8 cellular contexts compared by ENCODE assay signal in the genomic region with DNA sequence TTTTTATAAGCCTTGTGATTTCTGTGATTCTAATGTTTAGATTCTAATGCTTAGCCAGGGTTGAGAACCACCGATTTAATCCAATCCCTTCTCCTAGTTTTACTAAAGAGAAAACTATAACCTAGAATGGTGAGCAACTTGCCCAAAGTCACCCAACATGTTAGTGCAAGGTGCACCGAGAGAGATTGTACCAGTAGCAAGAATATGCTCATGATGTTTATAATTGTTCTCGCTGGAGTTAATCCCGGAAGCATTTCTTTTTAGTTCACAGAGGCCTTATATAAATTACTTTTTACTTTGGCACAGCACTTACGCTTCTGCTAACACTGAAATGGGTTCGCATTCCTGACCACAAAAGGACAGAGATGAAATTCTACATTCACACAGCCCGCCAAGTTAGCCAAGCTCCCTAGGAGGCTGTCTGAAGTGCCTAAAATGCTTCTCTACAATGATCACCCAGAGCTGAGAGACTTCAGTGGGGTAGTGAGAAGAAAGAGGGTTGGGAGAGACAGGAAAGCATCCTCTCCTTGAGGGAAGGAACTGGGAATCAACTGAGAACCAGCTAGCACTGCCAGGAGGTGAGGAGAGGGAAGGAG. TPM values are rescaled to one million over a fixed set of nuclear protein-coding genes. Genes with fewer than 3 reads are reported as not detected.
DNase-seq lines count a peak whose midpoint lies in the region; ATAC-seq and TF ChIP-seq lines count a peak whose summit lies in the region.

No MANE protein-coding gene starts in this region.

- H2BK5ac ChIP-seq in trophoblast cell (ENCODE audit: low read depth, low read length, poor library complexity) = no peak overlapping the region

- H3K23ac ChIP-seq in trophoblast cell (ENCODE audit: low read length) = no peak overlapping the region

- H4K20me1 ChIP-seq in PC-9 (ENCODE audit: insufficient read depth) = no peaks in the 10 kb centered on the region

- H3K27me3 ChIP-seq in PC-9 (ENCODE audit: insufficient read depth, low read depth) (peaks cover 19% of the 10 kb centered on the region; the same call in 1 of the 2 replicates), trophoblast cell (ENCODE audit: insufficient read depth, low read length) (no peaks in the 10 kb centered on the region)

- no peak for TF ChIP-seq CTCF in PC-9 (conservative IDR thresholded peaks at IDR 0.05)

- H3K27ac ChIP-seq in PC-9 (peak overlapping the region; percentile 87; the same call in 1 of the 2 replicates), epithelial cell of prostate (peak overlapping the region; percentile 91), trophoblast cell (ENCODE audit: low read depth, low read length) (no peak overlapping the region)

- no peak overlapping the region for H2BK120ac ChIP-seq in trophoblast cell (ENCODE audit: insufficient read depth, low read length, poor library complexity)

- H2AK5ac ChIP-seq in trophoblast cell (ENCODE audit: low read length) = no peak overlapping the region

- peaks cover 5% of the 10 kb centered on the region; the same call in 1 of the 2 replicates for H3K79me2 ChIP-seq in PC-9 (ENCODE audit: low read depth)
- H3K79me2 ChIP-seq in trophoblast cell (ENCODE audit: control insufficient read depth, insufficient read depth, low read length, poor library complexity) = no peaks in the 10 kb centered on the region

- peak overlapping the region; percentile 80 for H4K8ac ChIP-seq in trophoblast cell (ENCODE audit: low read depth, low read length)

- WGBS in trophoblast cell (ENCODE audit: extremely low coverage, insufficient coverage, insufficient read length) = no CpG with 5 or more reads among the region's 7 CpGs

- CTCF ChIA-PET in PC-9 (lab: Charles Lee) = interaction anchor here (0.5 to 0.6 kb wide), 2 partner anchors 212 to 258 kb away, joined by 3 to 24 read pairs; no protein-coding TSS in a partner anchor

- no peak overlapping the region for H3K14ac ChIP-seq in trophoblast cell (ENCODE audit: low read length)

- H3K4me2 ChIP-seq in PC-9 (peak overlapping the region; percentile 89), trophoblast cell (ENCODE audit: low read length) (peak overlapping the region; percentile 93)

- DNase-seq in PC-9 = no peak
- DNase-seq in epithelial cell of prostate (ENCODE audit: low read depth, low spot score) = no peak
- DNase-seq in trophoblast cell = no peak
- DNase-seq in left lobe of liver (ENCODE audit: low spot score) = no peak
- no peak for DNase-seq in stimulated activated CD4-positive, alpha-beta T cell treated with anti-CD3 and anti-CD28 coated beads, Interleukin-1b, Interleukin-23, amount 100 ng/mL, for 48 hours

- intact Hi-C loops in PC-9 (cut with micrococcal nuclease; ENCODE audit: unreplicated experiment) = no loop called here

- peak overlapping the region; percentile 99 for H2AFZ ChIP-seq in PC-9
- peak overlapping the region; percentile 48 for H2AFZ ChIP-seq in trophoblast cell (ENCODE audit: insufficient read depth, low read length, poor library complexity)

- H3K9me2 ChIP-seq in PC-9 (ENCODE audit: insufficient read depth) = no peaks in the 10 kb centered on the region

- peaks cover 8% of the 10 kb centered on the region for H3K79me1 ChIP-seq in trophoblast cell (ENCODE audit: low read length)

- ATAC-seq in left lobe of liver (no peak), GM18505 (IDR thresholded peaks at IDR 0.05; ENCODE audit: unreplicated experiment) (no peak), HG02852 (IDR thresholded peaks at IDR 0.05; ENCODE audit: unreplicated experiment) (no peak)

- peak overlapping the region; percentile 100 for H3K4me3 ChIP-seq in PC-9
- H3K4me3 ChIP-seq in trophoblast cell (ENCODE audit: low read depth, low read length) = no peak overlapping the region

- H2BK12ac ChIP-seq in trophoblast cell (ENCODE audit: low read length) = no peak overlapping the region

- H3K9me3 ChIP-seq in ES-I3 (ENCODE audit: control insufficient read depth, insufficient read depth, low read length) (no peaks in the 10 kb centered on the region), PC-9 (ENCODE audit: insufficient read depth, low read depth) (no peaks in the 10 kb centered on the region), trophoblast cell (ENCODE audit: insufficient read depth, low read depth, low read length) (peaks cover 2% of the 10 kb centered on the region)

- H3K9ac ChIP-seq in ES-I3 (ENCODE audit: low read depth, low read length) (peak overlapping the region; percentile 86), trophoblast cell (ENCODE audit: low read length) (no peak overlapping the region)

- H3K4me1 ChIP-seq in ES-I3 (ENCODE audit: insufficient read depth, low read length) = peaks cover 31% of the 10 kb centered on the region
- H3K4me1 ChIP-seq in PC-9 (replicated peaks; ENCODE audit: insufficient read depth) = peaks cover 30% of the 10 kb centered on the region
- H3K4me1 ChIP-seq in trophoblast cell (ENCODE audit: control insufficient read depth in 1 of 2, insufficient read depth in 2 of 2, low read length in 2 of 2) = peaks cover 16 to 20% of the 10 kb centered on the region in 2 experiments

- no peak overlapping the region for H4K91ac ChIP-seq in trophoblast cell (ENCODE audit: low read depth, low read length)

- no peak overlapping the region for H3K4ac ChIP-seq in trophoblast cell (ENCODE audit: low read depth, low read length)

- peak overlapping the region; percentile 34 for H4K12ac ChIP-seq in trophoblast cell (ENCODE audit: low read depth, low read length)

- H3K36me3 ChIP-seq in ES-I3 (ENCODE audit: insufficient read depth, low read length) = no peaks in the 10 kb centered on the region
- H3K36me3 ChIP-seq in PC-9 (ENCODE audit: low read depth) = no peaks in the 10 kb centered on the region
- H3K36me3 ChIP-seq in trophoblast cell (ENCODE audit: control insufficient read depth in 1 of 2, insufficient read depth in 2 of 2, low read length in 2 of 2) = peaks cover 0 to 4% of the 10 kb centered on the region in 2 experiments

- BruUV-seq in PC-9 (replicated peaks; lab: Mats Ljungman, UMichigan) = TSS peak; percentile 84

- H3F3A ChIP-seq in PC-9 (ENCODE audit: insufficient read depth, low read depth) = peaks cover 19% of the 10 kb centered on the region

- POLR2A ChIA-PET in PC-9 (lab: Charles Lee; ENCODE audit: unreplicated experiment) = interaction anchor here (0.6 kb wide), 1 partner anchor 34 kb away, joined by 33 read pairs; a partner anchor contains a TSS

- TF ChIP-seq POLR2A in GM18505 (IDR thresholded peaks at IDR 0.05; ENCODE audit: borderline replicate concordance, extremely low read depth, insufficient read depth, insufficient read length) = no peak

- H3K18ac ChIP-seq in trophoblast cell (ENCODE audit: low read length) = no peak overlapping the region

RNA-seq across cellular contexts. Expression of gene BLOC1S1, which starts 0.6 kb away (rescaled TPM):
- total RNA-seq in PC-9 (2021) = 81.1 and 101 TPM in 2 replicates
- polyA plus RNA-seq in trophoblast cell (2013) = 47.3 and 48.7 TPM in 2 replicates
- 97.2 TPM for total RNA-seq in left lobe of liver

RNA-seq across cellular contexts. Expression of gene RDH5, which starts 4.9 kb away (rescaled TPM):
- 8.1 and 12.6 TPM in 2 replicates for total RNA-seq in PC-9 (2021)
- polyA plus RNA-seq in trophoblast cell (2013) = 0.81 and 1.4 TPM in 2 replicates
- total RNA-seq in left lobe of liver = 60.0 TPM

RNA-seq across cellular contexts. Expression of gene ITGA7, which starts 7.6 kb away (rescaled TPM):
- total RNA-seq in PC-9 (2021) = 2.7 and 3.1 TPM in 2 replicates
- 0.92 and 1.1 TPM in 2 replicates for polyA plus RNA-seq in trophoblast cell (2013)
- 16.9 TPM for total RNA-seq in left lobe of liver

RNA-seq across cellular contexts. Expression of gene CD63, which starts 13.5 kb away (rescaled TPM):
- total RNA-seq in PC-9 (2021) (434 and 536 TPM in 2 replicates), left lobe of liver (203 TPM)
- 2,489 and 2,535 TPM in 2 replicates for polyA plus RNA-seq in trophoblast cell (2013)

RNA-seq across cellular contexts. Expression of gene GDF11, which starts 27.7 kb away (rescaled TPM):
- total RNA-seq in PC-9 (2021) (7.5 and 9.4 TPM in 2 replicates), left lobe of liver (1.1 TPM)
- 8.6 and 9.5 TPM in 2 replicates for polyA plus RNA-seq in trophoblast cell (2013)
